24 cellular contexts compared by ENCODE assay signal in the genomic region with DNA sequence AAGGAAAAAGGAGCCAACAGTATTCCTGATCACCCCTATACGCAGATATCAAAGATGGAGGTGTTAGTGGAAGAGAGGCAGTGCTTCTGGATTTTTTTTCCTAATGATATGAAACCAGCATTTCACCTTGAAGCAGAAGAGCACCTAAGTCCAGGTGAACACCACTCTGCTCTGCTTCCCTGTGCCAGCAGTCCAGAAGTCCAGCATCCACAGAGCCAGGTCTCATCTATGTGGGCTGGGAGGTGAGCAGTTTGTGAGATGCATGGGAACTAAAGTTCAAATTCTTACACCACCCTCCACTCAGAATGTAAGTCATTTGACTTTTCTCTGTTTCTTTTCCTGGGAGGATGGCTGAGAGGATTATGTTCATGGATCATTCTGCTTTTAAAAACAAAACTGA.
"Had no signal": no experiment of that assay in that cellular context is flagged by ENCODE, and none has a peak within 500 bp of the region (broad histone marks: within the 10 kb centered on the region; RNA-seq: fewer than 3 reads in every experiment).

No MANE protein-coding gene starts in this region.

- H3K27me3 ChIP-seq: colonic mucosa, gastrocnemius medialis, heart right ventricle had no signal

- H3K4me3 ChIP-seq: colonic mucosa, esophagus squamous epithelium, gastrocnemius medialis, heart right ventricle, left ventricle myocardium inferior, lower lobe of right lung, mucosa of descending colon had no signal

- FAIRE-seq: endometrium, islet of Langerhans, keratinocyte had no signal

- H3K36me3 ChIP-seq: colonic mucosa, esophagus squamous epithelium, gastrocnemius medialis, heart right ventricle, left ventricle myocardium inferior, lower lobe of right lung had no signal

- DNase-seq: colonic mucosa; cortex of kidney; effector CD8-positive, alpha-beta T cell; effector memory CD8-positive, alpha-beta T cell; endodermal cell; erythroblast; esophagus squamous epithelium; foreskin fibroblast; foreskin melanocyte; gastrocnemius medialis; glutamatergic neuron; head of caudate nucleus; heart right ventricle; hippocampal formation; left cardiac atrium; left ventricle myocardium inferior; lower lobe of right lung; mesenchymal stem cell; mucosa of descending colon had no signal

- H3K27ac ChIP-seq: colonic mucosa, epithelial cell of prostate, esophagus squamous epithelium, gastrocnemius medialis, heart right ventricle, left ventricle myocardium inferior, lower lobe of right lung had no signal

- H3K9me3 ChIP-seq: colonic mucosa, esophagus squamous epithelium, gastrocnemius medialis, heart right ventricle, left ventricle myocardium inferior, lower lobe of right lung, mucosa of descending colon had no signal

- H3K4me1 ChIP-seq: colonic mucosa, esophagus squamous epithelium, gastrocnemius medialis, left ventricle myocardium inferior, lower lobe of right lung had no signal

- ATAC-seq: effector memory CD8-positive, alpha-beta T cell; esophagus mucosa; gastrocnemius medialis; heart right ventricle; left cardiac atrium; lower lobe of right lung; mucosa of descending colon had no signal
